8 cellular contexts compared by ENCODE assay signal in genomic region chr2:176491172-176491904, GRCh38.
DNase-seq lines count a peak whose midpoint lies in the region; ATAC-seq, FAIRE-seq and TF ChIP-seq lines count a peak whose summit lies in the region.

No MANE protein-coding gene starts in this region.

- H3K4me2 ChIP-seq in mammary epithelial cell (ENCODE audit: insufficient read depth, low read depth, low read length), result peak overlapping the region; percentile 76

- dilution Hi-C loops in mammary epithelial cell (cut with HindIII; ENCODE audit: low sequenced_read_pairs), result no loop called here

- H3K9me3 ChIP-seq in mammary epithelial cell (replicated peaks; ENCODE audit: insufficient read depth, low read length), result no peaks in the 10 kb centered on the region
- no peaks in the 10 kb centered on the region for H3K9me3 ChIP-seq in naive thymus-derived CD4-positive, alpha-beta T cell (ENCODE audit: control insufficient read depth in 2 of 3, low read length in 3 of 3)

- peaks cover 0 to 13% (median 5%) of the 10 kb centered on the region in 7 donors for H3K4me1 Mint-ChIP-seq in naive thymus-derived CD4-positive, alpha-beta T cell

- no peak for TF ChIP-seq CTCF in mammary epithelial cell (conservative IDR thresholded peaks at IDR 0.05 in 1 of 2, IDR thresholded peaks at IDR 0.05 in 1 of 2; ENCODE audit: extremely low read depth in 1 of 2, insufficient read depth in 1 of 2, low read depth in 1 of 2, low read length in 2 of 2)

- 28% methylated on average over 8 of the region's 9 CpGs for whole genome bisulfite sequencing in mammary epithelial cell (ENCODE audit: low coverage, missing lambda C conversion rate)

- H3K27me3 ChIP-seq in mammary epithelial cell (ENCODE audit: insufficient read depth, low read length), result no peaks in the 10 kb centered on the region
- H3K27me3 ChIP-seq in naive thymus-derived CD4-positive, alpha-beta T cell (ENCODE audit: control insufficient read depth in 2 of 2, insufficient read depth in 2 of 2, low read length in 2 of 2), result no peaks in the 10 kb centered on the region

- no peak overlapping the region for H3K4me3 Mint-ChIP-seq in naive thymus-derived CD4-positive, alpha-beta T cell

- no peak overlapping the region for H3K4me3 ChIP-seq in mammary epithelial cell (replicated peaks in 1 of 3; ENCODE audit: insufficient read depth in 1 of 3, low read depth in 2 of 3, low read length in 3 of 3)
- H3K4me3 ChIP-seq in naive thymus-derived CD4-positive, alpha-beta T cell (ENCODE audit: low read length), result no peak overlapping the region

- in situ Hi-C loops in mammary epithelial cell (cut with MboI; ENCODE audit: low sequenced_read_pairs in 2 of 2), result no loop called here

- peak; percentile 75 for ATAC-seq in naive thymus-derived CD4-positive, alpha-beta T cell

- H4K20me1 ChIP-seq in mammary epithelial cell (ENCODE audit: insufficient read depth, low read length), result no peaks in the 10 kb centered on the region

- H3K9ac ChIP-seq in mammary epithelial cell (ENCODE audit: insufficient read depth, low read length), result no peak overlapping the region

- H3K9me3 Mint-ChIP-seq in naive thymus-derived CD4-positive, alpha-beta T cell, result peaks cover 0 to 6% (median 0%) of the 10 kb centered on the region in 11 donors

- H3K36me3 ChIP-seq in mammary epithelial cell (ENCODE audit: insufficient read depth, low read length), result no peaks in the 10 kb centered on the region
- no peaks in the 10 kb centered on the region for H3K36me3 ChIP-seq in naive thymus-derived CD4-positive, alpha-beta T cell (ENCODE audit: control insufficient read depth in 2 of 3, insufficient read depth in 3 of 3, low read length in 3 of 3)

- peaks cover 20% of the 10 kb centered on the region for H3K4me1 ChIP-seq in mammary epithelial cell (ENCODE audit: insufficient read depth, low read length)
- H3K4me1 ChIP-seq in naive thymus-derived CD4-positive, alpha-beta T cell (ENCODE audit: control insufficient read depth in 2 of 2, insufficient read depth in 2 of 2, low read length in 2 of 2), result no peaks in the 10 kb centered on the region

- H2AFZ ChIP-seq in mammary epithelial cell (ENCODE audit: low read depth, low read length), result peak overlapping the region; percentile 53

- DNase-seq in GM18507 (ENCODE audit: extremely low spot score, insufficient read length, low read depth), result peak; percentile 38
- DNase-seq in H4 (ENCODE audit: low spot score), result peak; percentile 98
- DNase-seq in LHCN-M2 (ENCODE audit: low read depth), result peak; percentile 100
- peak; percentile 99 for DNase-seq in mammary epithelial cell
- no peak for DNase-seq in naive thymus-derived CD4-positive, alpha-beta T cell
- no peak for DNase-seq in NCI-H1092 (lab: John Stamatoyannopoulos, UW)
- no peak for DNase-seq in NCI-H2196 (lab: John Stamatoyannopoulos, UW; ENCODE audit: unreplicated experiment)
- no peak for DNase-seq in DMS79 (lab: John Stamatoyannopoulos, UW)

- H3K27ac Mint-ChIP-seq in naive thymus-derived CD4-positive, alpha-beta T cell, result no peak overlapping the region

- CTCF ChIA-PET in mammary epithelial cell (lab: Charles Lee; ENCODE audit: low non-redundant PET), result interaction anchor here (0.6 kb wide), 1 partner anchor 12 kb away, joined by 3 read pairs; no protein-coding TSS in a partner anchor
- CTCF ChIA-PET in naive thymus-derived CD4-positive, alpha-beta T cell (lab: Charles Lee), result no interaction called here

- no TSS peak for BruUV-seq in mammary epithelial cell (replicated peaks; lab: Mats Ljungman, UMichigan)

- intact Hi-C loops in mammary epithelial cell (cut with micrococcal nuclease), result loop anchor here (2.0 kb wide), 2 partner anchors 19 to 23 kb away; no protein-coding TSS in a partner anchor
- intact Hi-C loops in naive thymus-derived CD4-positive, alpha-beta T cell (cut with micrococcal nuclease), result no loop called here

- peak; percentile 76 for FAIRE-seq in GM18507 (lab: Jason Lieb, UNC)

- no peaks in the 10 kb centered on the region for H3K79me2 ChIP-seq in mammary epithelial cell (ENCODE audit: insufficient read depth, low read length)

- no peaks in the 10 kb centered on the region for H3K36me3 Mint-ChIP-seq in naive thymus-derived CD4-positive, alpha-beta T cell

- peak overlapping the region; percentile 55 for H3K27ac ChIP-seq in mammary epithelial cell (ENCODE audit: insufficient read depth, low read depth, low read length)
- H3K27ac ChIP-seq in naive thymus-derived CD4-positive, alpha-beta T cell (ENCODE audit: low read depth, low read length), result no peak overlapping the region

- peaks cover 48 to 67% (median 52%) of the 10 kb centered on the region in 5 donors for H3K27me3 Mint-ChIP-seq in naive thymus-derived CD4-positive, alpha-beta T cell

- POLR2A ChIA-PET in naive thymus-derived CD4-positive, alpha-beta T cell (lab: Charles Lee), result no interaction called here

Comparison
In these comparisons a context has a peak if more than half of its experiments do, and no peak if none do; other contexts are left out.
1. DNase-seq: peak in GM18507 (single experiment), H4 (single experiment), LHCN-M2 (single experiment) and mammary epithelial cell (single experiment); none in naive thymus-derived CD4-positive, alpha-beta T cell (0 of 9), NCI-H1092 (single experiment), NCI-H2196 (single experiment) and DMS79 (single experiment).